2 cellular contexts compared by ENCODE assay signal in the genomic region with DNA sequence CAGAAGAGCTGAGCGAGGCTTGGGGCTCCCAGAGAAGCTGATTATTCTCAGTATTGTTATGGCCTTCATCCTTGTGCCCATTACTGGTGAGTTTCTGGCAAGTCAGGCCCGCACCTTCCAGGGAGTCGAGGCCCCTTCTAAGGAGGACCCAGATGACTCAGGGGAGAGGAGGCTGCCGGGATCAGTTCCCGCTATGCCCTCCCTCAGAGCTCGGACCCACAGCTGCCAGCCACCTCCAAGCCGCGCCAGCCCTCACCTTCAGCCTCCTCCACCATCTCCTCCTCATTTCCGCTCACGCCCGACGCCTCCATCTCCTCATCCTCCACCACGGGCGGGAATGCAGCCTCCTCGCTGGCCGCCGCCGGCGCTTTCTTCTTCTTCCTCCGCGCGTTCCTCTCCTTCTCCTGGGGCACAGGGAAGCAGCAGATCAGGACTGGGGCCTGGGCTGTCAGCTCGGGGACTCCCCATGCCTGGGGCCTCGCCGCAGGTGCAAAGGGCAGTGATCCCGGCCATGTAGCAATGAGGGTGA.
TF ChIP-seq lines count a peak whose summit lies in the region.

No MANE protein-coding gene starts in this region.

TF ChIP-seq in IMR-90, 13 proteins besides CTCF, POLR2A, EP300 and RAD21:
- TF ChIP-seq MAZ (IDR thresholded peaks at IDR 0.05; ENCODE audit: borderline replicate concordance, low read depth, low read length), result no peak
TF ChIP-seq in IMR-90: peak in this region for 0.

TF ChIP-seq in H1, 55 proteins besides CTCF, POLR2A, EP300 and RAD21:
- TF ChIP-seq CHD2 (IDR thresholded peaks at IDR 0.05; ENCODE audit: low read length), result no peak
- TF ChIP-seq POU5F1 (IDR thresholded peaks at IDR 0.05; ENCODE audit: low read depth, low read length), result no peak
- TF ChIP-seq FOSL1 (IDR thresholded peaks at IDR 0.05; ENCODE audit: insufficient read depth, low read depth, low read length), result no peak
- TF ChIP-seq CHD1 (IDR thresholded peaks at IDR 0.05; ENCODE audit: low read depth, low read length), result no peak
- no peak for TF ChIP-seq SIN3A (conservative IDR thresholded peaks at IDR 0.05 in 1 of 2, IDR thresholded peaks at IDR 0.05 in 1 of 2; ENCODE audit: low read depth in 1 of 2, low read length in 2 of 2)
- no peak for TF ChIP-seq CBX8 (IDR thresholded peaks at IDR 0.05; ENCODE audit: borderline replicate concordance, low read depth, low read length)
- TF ChIP-seq HDAC2 (IDR thresholded peaks at IDR 0.05; ENCODE audit: borderline replicate concordance in 1 of 2, low read depth in 2 of 2, low read length in 2 of 2), result no peak
- no peak for TF ChIP-seq TBP (IDR thresholded peaks at IDR 0.05; ENCODE audit: low read depth, low read length)
- TF ChIP-seq, protein P1, sequence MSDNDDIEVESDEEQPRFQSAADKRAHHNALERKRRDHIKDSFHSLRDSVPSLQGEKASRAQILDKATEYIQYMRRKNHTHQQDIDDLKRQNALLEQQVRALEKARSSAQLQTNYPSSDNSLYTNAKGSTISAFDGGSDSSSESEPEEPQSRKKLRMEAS (IDR thresholded peaks at IDR 0.05), result no peak
- TF ChIP-seq GABPA (IDR thresholded peaks at IDR 0.05; ENCODE audit: borderline replicate concordance, insufficient read depth, low read length), result no peak
- no peak for TF ChIP-seq BCL11A (IDR thresholded peaks at IDR 0.05; ENCODE audit: low read depth in 2 of 2, low read length in 2 of 2)
- no peak for TF ChIP-seq SP4 (IDR thresholded peaks at IDR 0.05; ENCODE audit: low read length)
- TF ChIP-seq TAF1 (IDR thresholded peaks at IDR 0.05; ENCODE audit: low read depth, low read length), result no peak
- no peak for TF ChIP-seq SAP30 (IDR thresholded peaks at IDR 0.05; ENCODE audit: insufficient read depth, insufficient replicate concordance, low read length)
- TF ChIP-seq NANOG (IDR thresholded peaks at IDR 0.05; ENCODE audit: insufficient read depth, low read depth, low read length, poor library complexity, severe bottlenecking), result no peak
